Comparison of ENCODE assay signal across 19 cellular contexts in genomic region chr19:36120092-36120983, GRCh38. TPM values are rescaled to one million over a fixed set of nuclear protein-coding genes. Genes with fewer than 3 reads are reported as not detected.
DNase-seq lines count a peak whose midpoint lies in the region; ATAC-seq and TF ChIP-seq lines count a peak whose summit lies in the region.
"Had no signal": no experiment of that assay in that cellular context is flagged by ENCODE, and none has a peak within 500 bp of the region (broad histone marks: within the 10 kb centered on the region; RNA-seq: fewer than 3 reads in every experiment).

No MANE protein-coding gene starts in this region.

- H3K56ac ChIP-seq in mesendoderm (ENCODE audit: low read length) = peak overlapping the region; percentile 7

- no peak overlapping the region for H3K23ac ChIP-seq in mesendoderm (ENCODE audit: low read length)

- H3K4me1 ChIP-seq in GM23338 (ENCODE audit: insufficient read depth) (peaks cover 8% of the 10 kb centered on the region; the same call in 1 of the 2 replicates), NT2/D1 (ENCODE audit: insufficient read depth, insufficient read length) (peaks cover 25% of the 10 kb centered on the region), mesendoderm (ENCODE audit: control insufficient read depth, low read depth, low read length) (peaks cover 4% of the 10 kb centered on the region), Karpas-422 (ENCODE audit: low read length) (peaks cover 10% of the 10 kb centered on the region)

- H3K4me3 ChIP-seq in GM23338 (no peak overlapping the region), NT2/D1 (ENCODE audit: insufficient read length, low read depth) (no peak overlapping the region), mesendoderm (ENCODE audit: low read length) (no peak overlapping the region), Karpas-422 (ENCODE audit: low read length) (no peak overlapping the region)
- H3K4me3 ChIP-seq: esophagus muscularis mucosa, heart right ventricle, mucosa of descending colon, spleen had no signal

- WGBS in mesendoderm (ENCODE audit: extremely low coverage, insufficient coverage, low lambda C conversion rate) = no CpG with 5 or more reads among the region's 26 CpGs

- H3K36me3 Mint-ChIP-seq in GM23338 (ENCODE audit: low read depth) = peaks cover 61% of the 10 kb centered on the region

- H2BK5ac ChIP-seq in mesendoderm (ENCODE audit: low read length) = no peak overlapping the region

- H3K27ac Mint-ChIP-seq in GM23338 = peak overlapping the region; percentile 68

- peaks cover 7% of the 10 kb centered on the region for H3K27me3 Mint-ChIP-seq in GM23338 (ENCODE audit: insufficient read depth, low read depth, poor library complexity)

- no peaks in the 10 kb centered on the region for H3K9me3 ChIP-seq in NT2/D1 (ENCODE audit: insufficient read depth, low read length)
- no peaks in the 10 kb centered on the region for H3K9me3 ChIP-seq in Karpas-422 (ENCODE audit: low read length)
- H3K9me3 ChIP-seq: esophagus muscularis mucosa, heart right ventricle, mucosa of descending colon, spleen had no signal

- ATAC-seq in GM23338 = no peak
- ATAC-seq: mucosa of descending colon had no signal

- peaks cover 16% of the 10 kb centered on the region for H3F3A ChIP-seq in GM23338 (replicated peaks; ENCODE audit: low read depth)

- H3K4me2 ChIP-seq in GM23338 (no peak overlapping the region), mesendoderm (ENCODE audit: low read length) (no peak overlapping the region), Karpas-422 (ENCODE audit: low read depth, low read length, poor library complexity, severe bottlenecking) (no peak overlapping the region)

- H3K4ac ChIP-seq in mesendoderm (ENCODE audit: low read depth, low read length) = no peak overlapping the region

- H2AFZ ChIP-seq in GM23338 (no peak overlapping the region), Karpas-422 (ENCODE audit: low read length) (no peak overlapping the region)

- no peaks in the 10 kb centered on the region for H3K9me2 ChIP-seq in GM23338 (ENCODE audit: insufficient read depth)
- no peaks in the 10 kb centered on the region for H3K9me2 ChIP-seq in Karpas-422 (replicated peaks; ENCODE audit: insufficient read depth, low read length)

- H3K9me3 Mint-ChIP-seq in GM23338 = no peaks in the 10 kb centered on the region; the same call in 2 of the 3 replicates

- H3K36me3 ChIP-seq in GM23338 (ENCODE audit: insufficient read depth) = no peaks in the 10 kb centered on the region; the same call in 1 of the 2 replicates
- H3K36me3 ChIP-seq in NT2/D1 (ENCODE audit: insufficient read depth, insufficient read length, low read length) = peaks cover 62% of the 10 kb centered on the region
- peaks cover 4% of the 10 kb centered on the region for H3K36me3 ChIP-seq in mesendoderm (ENCODE audit: control insufficient read depth, insufficient read depth, low read length)
- H3K36me3 ChIP-seq in Karpas-422 (ENCODE audit: insufficient read depth, low read length) = peaks cover 5% of the 10 kb centered on the region; the same call in 1 of the 2 replicates

- H3K79me1 ChIP-seq in mesendoderm (ENCODE audit: low read length) = peaks cover 9% of the 10 kb centered on the region

- no peak overlapping the region for H2BK120ac ChIP-seq in mesendoderm (ENCODE audit: low read depth, low read length)

- H4K8ac ChIP-seq in mesendoderm (ENCODE audit: low read depth, low read length) = no peak overlapping the region

- H3K4me3 Mint-ChIP-seq in GM23338 = peak overlapping the region; percentile 20; the same call in 1 of the 3 replicates

- TF ChIP-seq CTCF in GM23338 (conservative IDR thresholded peaks at IDR 0.05; ENCODE audit: low read depth in 2 of 2) = no peak

- no peak overlapping the region for H4K5ac ChIP-seq in mesendoderm (ENCODE audit: low read length)

- DNase-seq in COLO668 (lab: John Stamatoyannopoulos, UW; ENCODE audit: unreplicated experiment) (peak; percentile 94), GM23338 (ENCODE audit: low spot score) (no peak), NT2/D1 (ENCODE audit: low read depth, low spot score) (no peak), mesendoderm (no peak), KG1 (lab: John Stamatoyannopoulos, UW) (no peak), Karpas-422 (no peak), retina (no peak)
- DNase-seq: activated gamma-delta T cell treated with Interleukin-2 at 50 U/mL for 16 hours, C1 segment of cervical spinal cord, dermis blood vessel endothelial cell, heart right ventricle, mucosa of descending colon, NCI-H2171, posterior cingulate gyrus, Right ventricle myocardium superior, spleen had no signal

- no peak overlapping the region for H2BK15ac ChIP-seq in mesendoderm (replicated peaks; ENCODE audit: low read depth)

- H4K20me1 ChIP-seq in GM23338 (replicated peaks; ENCODE audit: insufficient read depth) = 0 out of 2 replicates have a peak, but pooled peaks cover 4% of the 10 kb centered on the region
- H4K20me1 ChIP-seq in Karpas-422 (ENCODE audit: insufficient read depth, low read depth, low read length) = no peaks in the 10 kb centered on the region

- H3K79me2 ChIP-seq in GM23338 (replicated peaks; ENCODE audit: insufficient read depth) = peaks cover 13% of the 10 kb centered on the region
- H3K79me2 ChIP-seq in mesendoderm (ENCODE audit: control insufficient read depth, insufficient read depth, low read length) = peaks cover 5% of the 10 kb centered on the region
- peaks cover 16% of the 10 kb centered on the region for H3K79me2 ChIP-seq in Karpas-422 (ENCODE audit: low read length)

- H3K27ac ChIP-seq in GM23338 (ENCODE audit: low read depth) = peak overlapping the region; percentile 45; the same call in 1 of the 2 replicates
- H3K27ac ChIP-seq in mesendoderm (ENCODE audit: low read depth, low read length) = no peak overlapping the region
- no peak overlapping the region for H3K27ac ChIP-seq in Karpas-422 (ENCODE audit: low read length)
- H3K27ac ChIP-seq: esophagus muscularis mucosa, heart right ventricle, spleen had no signal

- H3K27me3 ChIP-seq in GM23338 (ENCODE audit: insufficient read depth) = no peaks in the 10 kb centered on the region
- H3K27me3 ChIP-seq in NT2/D1 (ENCODE audit: insufficient read depth, insufficient read length) = no peaks in the 10 kb centered on the region
- H3K27me3 ChIP-seq in mesendoderm (ENCODE audit: insufficient read depth, low read length, poor library complexity) = no peaks in the 10 kb centered on the region
- no peaks in the 10 kb centered on the region for H3K27me3 ChIP-seq in Karpas-422 (ENCODE audit: low read length)
- H3K27me3 ChIP-seq: esophagus muscularis mucosa, heart right ventricle, spleen had no signal

- H3K18ac ChIP-seq in mesendoderm (ENCODE audit: low read length) = no peak overlapping the region

- H3K4me1 Mint-ChIP-seq in GM23338 = peaks cover 15% of the 10 kb centered on the region

- no peak overlapping the region for H2AK5ac ChIP-seq in mesendoderm (ENCODE audit: low read length)

- H3K9ac ChIP-seq in NT2/D1 (ENCODE audit: insufficient read length, low read depth) (peak overlapping the region; percentile 53), mesendoderm (ENCODE audit: low read length) (no peak overlapping the region), Karpas-422 (ENCODE audit: low read length) (no peak overlapping the region)

RNA-seq across cellular contexts. Expression of gene TBCB, which starts 5.1 kb away (rescaled TPM):
- 254 and 275 TPM in 2 replicates for total RNA-seq in GM23338 (2014; rRNA removed; shearing (Covaris generic))
- 277 and 290 TPM in 2 replicates for polyA plus RNA-seq in GM23338 (2016; fragmentation: Nextera tagmentation; extraction: Ambion mirVana)
- 243 TPM for polyA plus RNA-seq in mesendoderm (2013, experiment 1 of 2)
- polyA plus RNA-seq in mesendoderm (2013, experiment 2 of 2) = 228 TPM
- total RNA-seq in Karpas-422 (2014; rRNA removed; shearing (Covaris generic); ENCODE audit: low replicate concordance) = 200 and 242 TPM in 2 replicates

RNA-seq across cellular contexts. Expression of gene POLR2I, which starts 5.7 kb away (rescaled TPM):
- total RNA-seq in GM23338 (2014; rRNA removed; shearing (Covaris generic)) = 94.0 and 110 TPM in 2 replicates
- 413 and 427 TPM in 2 replicates for polyA plus RNA-seq in GM23338 (2016; fragmentation: Nextera tagmentation; extraction: Ambion mirVana)
- 255 TPM for polyA plus RNA-seq in mesendoderm (2013, experiment 1 of 2)
- 263 TPM for polyA plus RNA-seq in mesendoderm (2013, experiment 2 of 2)
- total RNA-seq in Karpas-422 (2014; rRNA removed; shearing (Covaris generic); ENCODE audit: low replicate concordance) = 175 and 322 TPM in 2 replicates

RNA-seq across cellular contexts. Expression of gene OVOL3, which starts 9.4 kb away (rescaled TPM):
- total RNA-seq in GM23338 (2014; rRNA removed; shearing (Covaris generic)) = not detected in 2 replicates
- polyA plus RNA-seq in GM23338 (2016; fragmentation: Nextera tagmentation; extraction: Ambion mirVana) = not detected in 2 replicates
- polyA plus RNA-seq in mesendoderm (2013, experiment 1 of 2) = 0.20 TPM
- polyA plus RNA-seq in mesendoderm (2013, experiment 2 of 2) = 0.11 TPM
- total RNA-seq in Karpas-422 (2014; rRNA removed; shearing (Covaris generic); ENCODE audit: low replicate concordance) = 1.6 and 3.1 TPM in 2 replicates
- total RNA-seq: dermis blood vessel endothelial cell, esophagus muscularis mucosa, heart right ventricle, kidney epithelial cell, MCF 10A, mucosa of descending colon, Right ventricle myocardium superior, spleen had no signal
- polyA plus RNA-seq: heart right ventricle had no signal

RNA-seq across cellular contexts. Expression of gene CAPNS1, which starts 19.5 kb away (rescaled TPM):
- total RNA-seq in GM23338 (2014; rRNA removed; shearing (Covaris generic)) = 112 and 123 TPM in 2 replicates
- 227 and 230 TPM in 2 replicates for polyA plus RNA-seq in GM23338 (2016; fragmentation: Nextera tagmentation; extraction: Ambion mirVana)
- polyA plus RNA-seq in mesendoderm (2013, experiment 1 of 2) = 487 TPM
- polyA plus RNA-seq in mesendoderm (2013, experiment 2 of 2) = 492 TPM
- 121 and 180 TPM in 2 replicates for total RNA-seq in Karpas-422 (2014; rRNA removed; shearing (Covaris generic); ENCODE audit: low replicate concordance)

RNA-seq across cellular contexts. Expression of gene COX7A1, which starts 31.9 kb away (rescaled TPM):
- 0.52 TPM in 1 of 2 replicates, not detected in the other for total RNA-seq in GM23338 (2014; rRNA removed; shearing (Covaris generic))
- 5.5 and 6.3 TPM in 2 replicates for polyA plus RNA-seq in GM23338 (2016; fragmentation: Nextera tagmentation; extraction: Ambion mirVana)
- 1.2 TPM for polyA plus RNA-seq in mesendoderm (2013, experiment 1 of 2)
- polyA plus RNA-seq in mesendoderm (2013, experiment 2 of 2) = 1.4 TPM
- not detected in 2 replicates for total RNA-seq in Karpas-422 (2014; rRNA removed; shearing (Covaris generic); ENCODE audit: low replicate concordance)
- total RNA-seq: MCF 10A had no signal
